8 cellular contexts compared by ENCODE assay signal in the genomic region with DNA sequence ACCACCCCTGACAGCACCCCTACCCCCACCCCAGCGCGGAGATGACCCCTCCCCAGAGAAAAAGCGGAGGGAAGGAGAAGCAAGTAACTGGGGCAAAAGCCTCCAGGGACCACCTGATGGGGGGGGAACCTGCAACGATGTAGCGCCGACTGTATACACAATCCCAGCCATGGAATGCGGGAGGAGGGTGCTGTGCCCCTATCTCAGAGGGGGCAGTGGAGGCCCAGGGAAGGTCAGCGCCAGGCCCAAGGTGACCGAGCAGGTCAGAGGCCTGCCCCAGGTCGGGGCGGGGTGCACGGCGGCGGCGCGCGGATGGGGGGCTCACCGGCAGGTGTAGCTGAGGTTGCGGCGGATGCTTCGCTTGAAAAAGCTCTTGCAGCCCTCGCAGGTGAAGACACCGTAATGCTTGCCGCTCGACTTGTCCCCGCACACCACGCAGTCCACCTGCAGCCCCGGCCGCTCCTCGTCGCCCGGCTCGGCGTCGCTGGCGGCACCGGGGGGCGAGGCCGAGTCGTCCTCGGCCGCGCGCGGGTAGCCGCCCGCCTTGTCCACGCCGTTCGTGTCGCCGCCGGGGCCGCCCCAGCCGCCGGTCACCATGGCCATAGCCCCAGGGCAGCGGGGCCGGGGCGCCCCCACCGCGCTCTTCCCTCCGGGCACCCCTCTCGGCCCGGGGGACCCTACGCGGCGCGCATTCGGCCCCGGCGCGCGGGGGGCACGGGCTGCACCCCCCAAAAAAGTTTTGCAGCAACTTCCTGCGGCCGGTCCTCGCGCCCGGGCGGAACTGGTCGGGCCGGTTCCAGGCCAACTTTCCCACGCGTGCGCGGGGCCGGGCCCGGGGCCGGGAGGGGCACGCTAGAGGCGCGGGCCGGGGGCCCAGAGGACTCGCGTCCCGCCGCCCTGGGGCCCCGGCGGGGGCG. TPM values are rescaled to one million over a fixed set of nuclear protein-coding genes. Genes with fewer than 3 reads are reported as not detected.
DNase-seq lines count a peak whose midpoint lies in the region; ATAC-seq, FAIRE-seq and TF ChIP-seq lines count a peak whose summit lies in the region.

No MANE protein-coding gene starts in this region.

- ATAC-seq in lung (ENCODE audit: insufficient read depth, low FRiP score) (no peak), foreskin keratinocyte (no peak)

- in situ Hi-C loops in GM13977 (cut with MboI; ENCODE audit: low pct_unique_long_range_greater_than_20kb, low sequenced_read_pairs, unreplicated experiment): no loop called here

- WGBS in lung, 2 donors: 2 to 5% methylated on average over 55 to 100 of the region's 100 CpGs
- WGBS in urinary bladder: under 1% methylated on average over 100 of the region's 100 CpGs

- H3K27ac ChIP-seq in lung (ENCODE audit: low read depth in 1 of 2, low read length in 1 of 2): peak overlapping the region; percentile 59 to 87
- H3K27ac ChIP-seq in urinary bladder (ENCODE audit: low read depth): peak overlapping the region; percentile 87
- no peak overlapping the region for H3K27ac ChIP-seq in foreskin keratinocyte

- H3K36me3 Mint-ChIP-seq in brain: no peaks in the 10 kb centered on the region

- FAIRE-seq in HTR-8/SVneo (lab: Jason Lieb, UNC): peak; percentile 16

- peak overlapping the region; percentile 33 to 92 (median 75) for H3K27ac Mint-ChIP-seq in brain

- H3K27me3 ChIP-seq in lung (ENCODE audit: control insufficient read depth, insufficient read depth) (no peaks in the 10 kb centered on the region), foreskin keratinocyte (no peaks in the 10 kb centered on the region)

- no peaks in the 10 kb centered on the region for H3K36me3 ChIP-seq in lung (ENCODE audit: control insufficient read depth in 2 of 2, insufficient read depth in 2 of 2, low read length in 2 of 2)
- no peaks in the 10 kb centered on the region for H3K36me3 ChIP-seq in urinary bladder (ENCODE audit: insufficient read depth)

- H3K27me3 Mint-ChIP-seq in brain: peaks cover 7% of the 10 kb centered on the region

- H3K9me3 ChIP-seq in lung (ENCODE audit: control insufficient read depth in 2 of 2, insufficient read depth in 1 of 2, low read length in 1 of 2): no peaks in the 10 kb centered on the region

- peak overlapping the region; percentile 78 to 92 (median 87) for H3K4me3 Mint-ChIP-seq in brain

- H3K9me3 Mint-ChIP-seq in brain: peaks cover 0 to 2% (median 0%) of the 10 kb centered on the region in 5 experiments

- DNase-seq in GM13977 (ENCODE audit: low spot score) (peak; percentile 63), HTR-8/SVneo (ENCODE audit: insufficient read length, low spot score) (no peak), lung (ENCODE audit: low spot score) (no peak), ureter (ENCODE audit: low spot score) (no peak), foreskin keratinocyte (no peak)
- no peak for DNase-seq in activated CD4-positive, alpha-beta T cell treated with anti-CD3 and anti-CD28 coated beads for 48 hours

- H3K4me1 Mint-ChIP-seq in brain: peaks cover 38% of the 10 kb centered on the region

- H3K4me1 ChIP-seq in lung (ENCODE audit: control insufficient read depth in 2 of 2, insufficient read depth in 2 of 2, low read length in 2 of 2) (peaks cover 0 to 9% of the 10 kb centered on the region in 2 donors), urinary bladder (ENCODE audit: insufficient read depth) (no peaks in the 10 kb centered on the region), foreskin keratinocyte (peaks cover 12% of the 10 kb centered on the region)

- H3K4me3 ChIP-seq in lung (peak overlapping the region; percentile 81), urinary bladder (ENCODE audit: low read depth, low read length) (peak overlapping the region; percentile 90)

- TF ChIP-seq CTCF in GM13977 (IDR thresholded peaks at IDR 0.05; ENCODE audit: extremely low read depth, insufficient read depth, missing control alignments): no peak
- no peak for TF ChIP-seq CTCF in brain (conservative IDR thresholded peaks at IDR 0.05)
- no peak for TF ChIP-seq CTCF in lung (IDR thresholded peaks at IDR 0.05; ENCODE audit: control extremely low read depth, extremely low read depth)
- TF ChIP-seq CTCF in foreskin keratinocyte (conservative IDR thresholded peaks at IDR 0.05): no peak

RNA-seq across cellular contexts. Expression of a gene that starts 0.8 kb away (rescaled TPM):
- 15.9 TPM for polyA plus RNA-seq in brain (ENCODE audit: insufficient read depth, low read depth, low replicate concordance)
- total RNA-seq in lung: 10 to 100 TPM; 26.1 to 65.5 TPM
- polyA plus RNA-seq in lung: 10 to 100 TPM; 26.8 to 28.0 TPM
- total RNA-seq in urinary bladder: 19.9 TPM
- 36.8 TPM for polyA plus RNA-seq in urinary bladder
- total RNA-seq in ureter: 72.1 TPM
- 30.2 and 35.3 TPM in 2 replicates for total RNA-seq in foreskin keratinocyte
- 37.9 and 41.6 TPM in 2 replicates for polyA plus RNA-seq in foreskin keratinocyte

RNA-seq across cellular contexts. Expression of a gene that starts 18.9 kb away (rescaled TPM):
- 28.2 TPM for polyA plus RNA-seq in brain (ENCODE audit: insufficient read depth, low read depth, low replicate concordance)
- total RNA-seq in lung: 10 to 100 TPM in 1 of 2 donors, 1 to 10 TPM in 1; 9.1 to 39.5 TPM
- polyA plus RNA-seq in lung: 10 to 100 TPM; 19.4 to 31.1 TPM
- total RNA-seq in urinary bladder: 5.8 TPM
- polyA plus RNA-seq in urinary bladder: 28.4 TPM
- total RNA-seq in ureter: 21.9 TPM
- 12.3 and 14.4 TPM in 2 replicates for total RNA-seq in foreskin keratinocyte
- polyA plus RNA-seq in foreskin keratinocyte: 16.7 and 21.7 TPM in 2 replicates

RNA-seq across cellular contexts. Expression of a gene that starts 19.7 kb away (rescaled TPM):
- 1.0 TPM for polyA plus RNA-seq in brain (ENCODE audit: insufficient read depth, low read depth, low replicate concordance)
- total RNA-seq in lung: 10 to 100 TPM; 11.8 to 12.3 TPM
- 10 to 100 TPM in 1 of 2 donors, 1 to 10 TPM in 1; 6.2 to 11.4 TPM for polyA plus RNA-seq in lung
- total RNA-seq in urinary bladder: 6.0 TPM
- polyA plus RNA-seq in urinary bladder: 6.6 TPM
- 7.2 TPM for total RNA-seq in ureter
- total RNA-seq in foreskin keratinocyte: not detected in 2 replicates
- polyA plus RNA-seq in foreskin keratinocyte: 0.04 TPM in 1 of 2 replicates, not detected in the other

RNA-seq across cellular contexts. Expression of a gene that starts 22.4 kb away (rescaled TPM):
- polyA plus RNA-seq in brain (ENCODE audit: insufficient read depth, low read depth, low replicate concordance) (121 TPM), lung (10 to 100 TPM; 61.8 to 65.1 TPM), urinary bladder (78.2 TPM), foreskin keratinocyte (119 and 122 TPM in 2 replicates)
- total RNA-seq in lung (10 to 100 TPM; 52.4 to 75.1 TPM), urinary bladder (46.2 TPM), ureter (67.7 TPM), foreskin keratinocyte (95.7 and 95.9 TPM in 2 replicates)

RNA-seq across cellular contexts. Expression of a gene that starts 29.7 kb away (rescaled TPM):
- 61.6 TPM for polyA plus RNA-seq in brain (ENCODE audit: insufficient read depth, low read depth, low replicate concordance)
- 10 to 100 TPM; 22.0 to 33.5 TPM for total RNA-seq in lung
- polyA plus RNA-seq in lung: 10 to 100 TPM; 36.2 to 60.1 TPM
- total RNA-seq in urinary bladder: 10.9 TPM
- polyA plus RNA-seq in urinary bladder: 39.8 TPM
- 20.2 TPM for total RNA-seq in ureter
- total RNA-seq in foreskin keratinocyte: 20.7 and 21.5 TPM in 2 replicates
- polyA plus RNA-seq in foreskin keratinocyte: 33.1 and 36.8 TPM in 2 replicates
